22 cellular contexts compared by ENCODE assay signal in genomic region chr1:116943438-116943837, GRCh38. TPM values are rescaled to one million over a fixed set of nuclear protein-coding genes. Genes with fewer than 3 reads are reported as not detected.
DNase-seq lines count a peak whose midpoint lies in the region; ATAC-seq and TF ChIP-seq lines count a peak whose summit lies in the region.
"Had no signal": no experiment of that assay in that cellular context is flagged by ENCODE, and none has a peak within 500 bp of the region (broad histone marks: within the 10 kb centered on the region; RNA-seq: fewer than 3 reads in every experiment).

No MANE protein-coding gene starts in this region.

- H3K36me3 Mint-ChIP-seq in activated CD4-positive, alpha-beta T cell treated with anti-CD3 and anti-CD28 coated beads, Interleukin-2, amount 10 ng/mL, durations not matched to agents 24 days and 14 days (ENCODE audit: low read depth) = peaks cover 14% of the 10 kb centered on the region
- H3K36me3 Mint-ChIP-seq in activated CD8-positive, alpha-beta T cell treated with anti-CD3 and anti-CD28 coated beads for 36 hours (ENCODE audit: low read depth) = no peaks in the 10 kb centered on the region
- no peaks in the 10 kb centered on the region for H3K36me3 Mint-ChIP-seq in T-helper 2 cell treated with Interferon-gamma antibody and Interleukin-4, amounts not matched to agents 5 μg/mL and 100 μg/mL, for 36 hours (ENCODE audit: low read depth)

- intact Hi-C loops in activated CD4-positive, alpha-beta T cell treated with anti-CD3 and anti-CD28 coated beads, Interleukin-2, amount 10 ng/mL, durations not matched to agents 24 days and 14 days (cut with micrococcal nuclease) = loop anchor here (5.0 kb wide), 1 partner anchor 59 kb away; the partner anchor contains the start of gene CD101
- intact Hi-C loops in activated CD8-positive, alpha-beta T cell treated with anti-CD3 and anti-CD28 coated beads for 36 hours (cut with micrococcal nuclease) = no loop called here

- no peaks in the 10 kb centered on the region for H3K9me3 ChIP-seq in suprapubic skin
- H3K9me3 ChIP-seq: adrenal gland, spleen, upper lobe of left lung had no signal

- TF ChIP-seq EP300 in suprapubic skin (IDR thresholded peaks at IDR 0.05) = no peak

- POLR2A ChIA-PET in activated CD8-positive, alpha-beta T cell treated with anti-CD3 and anti-CD28 coated beads for 36 hours (lab: Charles Lee) = interaction anchor here (1.0 to 1.1 kb wide), 2 partner anchors 28 to 60 kb away, joined by 3 to 4 read pairs; no protein-coding TSS in a partner anchor

- H3K4me3 ChIP-seq in suprapubic skin = no peak overlapping the region
- H3K4me3 ChIP-seq: adrenal gland, spleen, upper lobe of left lung had no signal

- no peaks in the 10 kb centered on the region for H3K27me3 Mint-ChIP-seq in activated CD4-positive, alpha-beta T cell treated with anti-CD3 and anti-CD28 coated beads, Interleukin-2, amount 10 ng/mL, durations not matched to agents 24 days and 14 days
- no peaks in the 10 kb centered on the region for H3K27me3 Mint-ChIP-seq in activated CD8-positive, alpha-beta T cell treated with anti-CD3 and anti-CD28 coated beads for 36 hours
- H3K27me3 Mint-ChIP-seq in T-helper 2 cell treated with Interferon-gamma antibody and Interleukin-4, amounts not matched to agents 5 μg/mL and 100 μg/mL, for 36 hours (ENCODE audit: low read depth) = no peaks in the 10 kb centered on the region

- no peak overlapping the region for H3K4me3 Mint-ChIP-seq in activated CD4-positive, alpha-beta T cell treated with anti-CD3 and anti-CD28 coated beads, Interleukin-2, amount 10 ng/mL, durations not matched to agents 24 days and 14 days
- no peak overlapping the region for H3K4me3 Mint-ChIP-seq in activated CD8-positive, alpha-beta T cell treated with anti-CD3 and anti-CD28 coated beads for 36 hours
- H3K4me3 Mint-ChIP-seq in T-helper 2 cell treated with Interferon-gamma antibody and Interleukin-4, amounts not matched to agents 5 μg/mL and 100 μg/mL, for 36 hours = no peak overlapping the region
- H3K4me3 Mint-ChIP-seq: B cell had no signal

- H3K36me3 ChIP-seq in suprapubic skin = peaks cover 47% of the 10 kb centered on the region
- H3K36me3 ChIP-seq: adrenal gland, spleen had no signal

- no peaks in the 10 kb centered on the region for H3K9me3 Mint-ChIP-seq in activated CD4-positive, alpha-beta T cell treated with anti-CD3 and anti-CD28 coated beads, Interleukin-2, amount 10 ng/mL, durations not matched to agents 24 days and 14 days
- no peaks in the 10 kb centered on the region for H3K9me3 Mint-ChIP-seq in activated CD8-positive, alpha-beta T cell treated with anti-CD3 and anti-CD28 coated beads for 36 hours
- H3K9me3 Mint-ChIP-seq in T-helper 2 cell treated with Interferon-gamma antibody and Interleukin-4, amounts not matched to agents 5 μg/mL and 100 μg/mL, for 36 hours = no peaks in the 10 kb centered on the region

- 78% methylated on average over 1 of the region's 1 CpG for WGBS in suprapubic skin

- TF ChIP-seq POLR2A in suprapubic skin (IDR thresholded peaks at IDR 0.05) = no peak

- no peak for TF ChIP-seq CTCF in activated CD8-positive, alpha-beta T cell treated with anti-CD3 and anti-CD28 coated beads for 36 hours (IDR thresholded peaks at IDR 0.05)
- TF ChIP-seq CTCF in suprapubic skin (IDR thresholded peaks at IDR 0.05) = no peak

- no peak for DNase-seq in activated CD4-positive, alpha-beta T cell treated with anti-CD3 and anti-CD28 coated beads, Interleukin-2, amount 10 ng/mL, durations not matched to agents 24 days and 14 days
- no peak for DNase-seq in activated CD4-positive, alpha-beta T cell treated with anti-CD3 and anti-CD28 coated beads for 4 hours
- peak; percentile 15 for DNase-seq in ELR (ENCODE audit: low read depth)
- DNase-seq in activated CD8-positive, alpha-beta T cell treated with anti-CD3 and anti-CD28 coated beads for 36 hours = peak; percentile 20
- DNase-seq in islet precursor cell = peak; percentile 24
- DNase-seq in suprapubic skin (ENCODE audit: low spot score in 2 of 2) = no peak
- no peak for DNase-seq in NCI-H146 (lab: John Stamatoyannopoulos, UW)
- DNase-seq in T-helper 2 cell treated with Interferon-gamma antibody and Interleukin-4, amounts not matched to agents 5 μg/mL and 100 μg/mL, for 36 hours (ENCODE audit: low spot score) = no peak
- DNase-seq: activated CD4-positive, alpha-beta T cell treated with anti-CD3 and anti-CD28 coated beads, Interleukin-2, amount 50 U/mL, for 48 hours; cortex of kidney; DMS79 treated with DMSO at 0.1 percent for 48 hours; left cardiac atrium; NCI-H1105 treated with DMSO at 0.1 percent for 48 hours; NCI-H2081; NCI-H345; nucleus accumbens; retina; SHP77 treated with DMSO at 0.1 percent for 48 hours; spleen; upper lobe of left lung had no signal

- no peaks in the 10 kb centered on the region for H3K27me3 ChIP-seq in suprapubic skin
- H3K27me3 ChIP-seq: adrenal gland, spleen, upper lobe of left lung had no signal

- peak overlapping the region; percentile 64 for H3K27ac Mint-ChIP-seq in activated CD4-positive, alpha-beta T cell treated with anti-CD3 and anti-CD28 coated beads, Interleukin-2, amount 10 ng/mL, durations not matched to agents 24 days and 14 days
- H3K27ac Mint-ChIP-seq in activated CD8-positive, alpha-beta T cell treated with anti-CD3 and anti-CD28 coated beads for 36 hours = no peak overlapping the region
- no peak overlapping the region for H3K27ac Mint-ChIP-seq in T-helper 2 cell treated with Interferon-gamma antibody and Interleukin-4, amounts not matched to agents 5 μg/mL and 100 μg/mL, for 36 hours
- H3K27ac Mint-ChIP-seq: B cell had no signal

- no peak overlapping the region for H3K27ac ChIP-seq in suprapubic skin
- H3K27ac ChIP-seq: spleen, upper lobe of left lung had no signal

- H3K4me1 Mint-ChIP-seq in activated CD4-positive, alpha-beta T cell treated with anti-CD3 and anti-CD28 coated beads, Interleukin-2, amount 10 ng/mL, durations not matched to agents 24 days and 14 days = peaks cover 42% of the 10 kb centered on the region
- peaks cover 30% of the 10 kb centered on the region for H3K4me1 Mint-ChIP-seq in activated CD8-positive, alpha-beta T cell treated with anti-CD3 and anti-CD28 coated beads for 36 hours (ENCODE audit: low read depth)
- H3K4me1 Mint-ChIP-seq in T-helper 2 cell treated with Interferon-gamma antibody and Interleukin-4, amounts not matched to agents 5 μg/mL and 100 μg/mL, for 36 hours (ENCODE audit: low read depth) = peaks cover 21% of the 10 kb centered on the region
- H3K4me1 Mint-ChIP-seq: B cell had no signal

- peaks cover 17% of the 10 kb centered on the region for H3K4me1 ChIP-seq in suprapubic skin
- H3K4me1 ChIP-seq: spleen, upper lobe of left lung had no signal

- ATAC-seq in activated CD8-positive, alpha-beta T cell treated with anti-CD3 and anti-CD28 coated beads for 36 hours = peak; percentile 82
- ATAC-seq: left cardiac atrium had no signal

- CTCF ChIA-PET in activated CD8-positive, alpha-beta T cell treated with anti-CD3 and anti-CD28 coated beads for 36 hours (lab: Charles Lee) = interaction anchor here (1.2 to 1.8 kb wide), 2 partner anchors 9 to 348 kb away, joined by 3 to 6 read pairs; no protein-coding TSS in a partner anchor

RNA-seq across cellular contexts. Expression of gene PTGFRN, which starts 33.7 kb away (rescaled TPM):
- 35.4 and 35.6 TPM in 2 replicates for total RNA-seq in activated CD4-positive, alpha-beta T cell treated with anti-CD3 and anti-CD28 coated beads, Interleukin-2, amount 10 ng/mL, durations not matched to agents 24 days and 14 days
- 1 to 10 TPM; 7.0 to 8.4 TPM for total RNA-seq in activated CD8-positive, alpha-beta T cell treated with anti-CD3 and anti-CD28 coated beads for 36 hours
- total RNA-seq in suprapubic skin = 10 to 100 TPM; 64.5 to 92.0 (median 83.9) TPM

RNA-seq across cellular contexts. Expression of gene CD101, which starts 58.1 kb away (rescaled TPM):
- 0.82 and 1.2 TPM in 2 replicates for total RNA-seq in activated CD4-positive, alpha-beta T cell treated with anti-CD3 and anti-CD28 coated beads, Interleukin-2, amount 10 ng/mL, durations not matched to agents 24 days and 14 days
- 1 to 10 TPM; 2.5 to 3.2 TPM for total RNA-seq in activated CD8-positive, alpha-beta T cell treated with anti-CD3 and anti-CD28 coated beads for 36 hours
- 1 to 10 TPM; 1.2 to 5.3 (median 2.8) TPM for total RNA-seq in suprapubic skin
- total RNA-seq: B cell had no signal

Comparison
In these comparisons a context has a peak if more than half of its experiments do, and no peak if none do; other contexts are left out.
1. DNase-seq: peak in ELR (single experiment), activated CD8-positive, alpha-beta T cell treated with anti-CD3 and anti-CD28 coated beads for 36 hours (single experiment) and islet precursor cell (single experiment); none in activated CD4-positive, alpha-beta T cell treated with anti-CD3 and anti-CD28 coated beads, Interleukin-2, amount 10 ng/mL, durations not matched to agents 24 days and 14 days (single experiment), activated CD4-positive, alpha-beta T cell treated with anti-CD3 and anti-CD28 coated beads for 4 hours (0 of 2), suprapubic skin (0 of 2), NCI-H146 (single experiment) and T-helper 2 cell treated with Interferon-gamma antibody and Interleukin-4, amounts not matched to agents 5 μg/mL and 100 μg/mL, for 36 hours (single experiment).